Comparison of ENCODE assay signal across 8 cellular contexts in the genomic region with DNA sequence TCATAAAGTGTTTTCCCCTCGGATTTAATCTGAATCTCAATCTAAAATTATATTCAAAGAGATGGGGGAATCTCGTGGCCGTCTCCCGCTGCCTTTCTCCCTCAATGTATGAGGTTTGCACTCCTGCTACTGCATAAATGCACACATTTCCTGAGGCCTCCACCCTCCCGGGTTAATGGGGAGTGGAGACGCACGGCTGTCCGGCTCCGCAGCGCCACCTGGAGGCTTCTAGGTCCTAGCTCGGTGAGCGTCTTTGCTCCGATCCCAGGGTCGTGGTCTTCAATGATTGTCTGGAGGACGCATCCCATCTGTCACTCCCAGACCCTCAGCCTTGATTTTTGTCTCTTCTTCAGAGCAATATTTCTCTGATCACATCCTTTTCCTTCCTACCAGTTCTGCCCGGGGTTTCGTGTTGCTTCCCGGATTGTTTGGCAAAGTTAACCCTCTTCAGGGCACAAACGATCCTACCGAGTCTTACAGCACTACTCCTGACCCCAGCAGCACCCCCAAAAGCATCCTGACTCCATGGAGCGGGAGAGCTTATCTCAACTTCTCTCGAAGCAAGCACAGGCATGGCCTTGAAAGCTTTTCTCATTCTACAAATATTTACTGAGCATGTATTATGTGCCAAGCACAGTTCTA. TPM values are rescaled to one million over a fixed set of nuclear protein-coding genes. Genes with fewer than 3 reads are reported as not detected.
DNase-seq lines count a peak whose midpoint lies in the region; ATAC-seq, FAIRE-seq and TF ChIP-seq lines count a peak whose summit lies in the region.

A gene (minus strand): TSS at position 110 of the 642 bp plus-strand sequence. CDS start 516 bp downstream, outside the sequence.

- H3K9me3 ChIP-seq in A549 (no peaks in the 10 kb centered on the region), mesenchymal stem cell (ENCODE audit: control insufficient read depth, low read length) (no peaks in the 10 kb centered on the region)
- H3K9me3 ChIP-seq in effector memory CD4-positive, alpha-beta T cell (ENCODE audit: control insufficient read depth, low read length) = no peaks in the 10 kb centered on the region

- CTCF ChIA-PET in A549 (lab: Yijun Ruan, JAX) = interaction anchor here (0.8 to 16.5 kb wide), 39 partner anchors 8 to 717 kb away, joined by 3 to 424 read pairs (median 4); no protein-coding TSS in a partner anchor
- CTCF ChIA-PET in activated CD4-positive, alpha-beta memory T cell treated with anti-CD3 and anti-CD28 coated beads, Interleukin-2, amount 10 ng/mL, durations not matched to agents 7 days and 5 days (lab: Charles Lee) = interaction anchor here (0.7 to 2.5 kb wide), 23 partner anchors 8 to 303 kb away, joined by 3 to 20 read pairs (median 5); no protein-coding TSS in a partner anchor

- H2BK12ac ChIP-seq in mesenchymal stem cell (ENCODE audit: low read length in 2 of 2) = no peak within 1 kb of the TSS

- peak within 1 kb of the TSS; percentile 32 to 64; a peak in 4 of 6 replicates for H3K27ac ChIP-seq in A549
- H3K27ac ChIP-seq in effector memory CD4-positive, alpha-beta T cell (ENCODE audit: insufficient read depth, low read length, poor library complexity, severe bottlenecking) = no peak within 1 kb of the TSS
- no peak within 1 kb of the TSS for H3K27ac ChIP-seq in mesenchymal stem cell (ENCODE audit: low read length, poor library complexity, severe bottlenecking)

- H3K18ac ChIP-seq in mesenchymal stem cell (ENCODE audit: low read depth in 1 of 2, low read length in 2 of 2) = no peak within 1 kb of the TSS

- H3K4me3 Mint-ChIP-seq in activated CD4-positive, alpha-beta memory T cell treated with anti-CD3 and anti-CD28 coated beads, Interleukin-2, amount 10 ng/mL, durations not matched to agents 7 days and 5 days = no peak within 1 kb of the TSS

- no peak within 1 kb of the TSS for H2BK5ac ChIP-seq in mesenchymal stem cell (ENCODE audit: low read depth, low read length, poor library complexity, severe bottlenecking)

- no peak for TF ChIP-seq POLR2A in A549 (IDR thresholded peaks at IDR 0.05; ENCODE audit: low read length)

- H2AFZ ChIP-seq in mesenchymal stem cell (ENCODE audit: low read depth, low read length) = no peak within 1 kb of the TSS

- TF ChIP-seq RAD21 in A549 (conservative IDR thresholded peaks at IDR 0.05 in 1 of 2, IDR thresholded peaks at IDR 0.05 in 1 of 2) = peak; percentile 69 to 79

- no peak for FAIRE-seq in A549 (lab: Jason Lieb, UNC)

- ATAC-seq in A549 (peak; percentile 60 to 86), GM18519 (IDR thresholded peaks at IDR 0.05; ENCODE audit: low FRiP score, unreplicated experiment) (peak; percentile 63), HG03469 (IDR thresholded peaks at IDR 0.05; ENCODE audit: unreplicated experiment) (peak; percentile 61)

- H3K14ac ChIP-seq in mesenchymal stem cell (ENCODE audit: low read length in 2 of 2) = no peak within 1 kb of the TSS

- H3K4me1 ChIP-seq in A549 (peaks cover 4% of the 10 kb centered on the region; the same call in 1 of the 3 replicates), mesenchymal stem cell (ENCODE audit: control insufficient read depth, insufficient read depth, low read depth, low read length) (peaks cover 20% of the 10 kb centered on the region)
- peaks cover 11% of the 10 kb centered on the region for H3K4me1 ChIP-seq in effector memory CD4-positive, alpha-beta T cell (ENCODE audit: control insufficient read depth, insufficient read depth, low read length, poor library complexity, severe bottlenecking)

- TF ChIP-seq CTCF in A549 (IDR thresholded peaks at IDR 0.05) = peak; percentile 90

- peaks cover 12% of the 10 kb centered on the region for H3K4me1 Mint-ChIP-seq in activated CD4-positive, alpha-beta memory T cell treated with anti-CD3 and anti-CD28 coated beads, Interleukin-2, amount 10 ng/mL, durations not matched to agents 7 days and 5 days

- peaks cover 70% of the 10 kb centered on the region for H3K27me3 Mint-ChIP-seq in activated CD4-positive, alpha-beta memory T cell treated with anti-CD3 and anti-CD28 coated beads, Interleukin-2, amount 10 ng/mL, durations not matched to agents 7 days and 5 days

- H3K23ac ChIP-seq in mesenchymal stem cell (ENCODE audit: low read length in 2 of 2) = no peak within 1 kb of the TSS

- H3K9me3 Mint-ChIP-seq in activated CD4-positive, alpha-beta memory T cell treated with anti-CD3 and anti-CD28 coated beads, Interleukin-2, amount 10 ng/mL, durations not matched to agents 7 days and 5 days = no peaks in the 10 kb centered on the region

- H2AK5ac ChIP-seq in mesenchymal stem cell (ENCODE audit: low read length, severe bottlenecking) = no peak within 1 kb of the TSS

- H3K27me3 ChIP-seq in effector memory CD4-positive, alpha-beta T cell (replicated peaks; ENCODE audit: control insufficient read depth, insufficient read depth, low read length, poor library complexity, severe bottlenecking) = peaks cover 21% of the 10 kb centered on the region
- peaks cover 83 to 85% of the 10 kb centered on the region in 2 experiments for H3K27me3 ChIP-seq in mesenchymal stem cell (ENCODE audit: control insufficient read depth in 1 of 2, insufficient read depth in 1 of 2, low read length in 2 of 2)

- peak within 1 kb of the TSS; percentile 66 for H3K4me3 ChIP-seq in A549
- peak within 1 kb of the TSS; percentile 44 for H3K4me3 ChIP-seq in effector memory CD4-positive, alpha-beta T cell (ENCODE audit: insufficient read depth, low read depth, low read length, poor library complexity, severe bottlenecking)
- peak within 1 kb of the TSS; percentile 49 to 70 for H3K4me3 ChIP-seq in mesenchymal stem cell (ENCODE audit: insufficient read depth in 1 of 2, low read depth in 1 of 2, low read length in 2 of 2)

- 2% methylated on average over 22 of the region's 22 CpGs for WGBS in A549 (ENCODE audit: missing lambda C conversion rate)
- WGBS in mesenchymal stem cell = 9% methylated on average over 22 of the region's 22 CpGs

- no peak within 1 kb of the TSS for H4K91ac ChIP-seq in mesenchymal stem cell (ENCODE audit: low read length)

- H2BK15ac ChIP-seq in mesenchymal stem cell (ENCODE audit: low read depth, poor library complexity, severe bottlenecking) = no peak within 1 kb of the TSS

- TF ChIP-seq EP300 in A549 (IDR thresholded peaks at IDR 0.05) = no peak

- DNase-seq in A549 (ENCODE audit: low read depth in 1 of 2, low spot score in 1 of 2) = peak; percentile 74 to 98
- DNase-seq in NCI-H69 (lab: John Stamatoyannopoulos, UW) = peak; percentile 96
- DNase-seq in activated CD4-positive, alpha-beta memory T cell treated with anti-CD3 and anti-CD28 coated beads, Interleukin-2, amount 10 ng/mL, durations not matched to agents 7 days and 5 days = peak; percentile 75
- DNase-seq in effector memory CD4-positive, alpha-beta T cell = peak; percentile 9 to 36 (median 25)
- peak; percentile 68 for DNase-seq in mesenchymal stem cell
- peak; percentile 61 for DNase-seq in stimulated activated CD8-positive, alpha-beta memory T cell treated with anti-CD3 and anti-CD28 coated beads, Interleukin-12 subunit alpha, Interleukin-12 subunit beta, amount 100 ng/mL, for 1 hour (ENCODE audit: low read depth)

- no peak within 1 kb of the TSS for H3K27ac Mint-ChIP-seq in activated CD4-positive, alpha-beta memory T cell treated with anti-CD3 and anti-CD28 coated beads, Interleukin-2, amount 10 ng/mL, durations not matched to agents 7 days and 5 days

- no peak within 1 kb of the TSS for H2BK120ac ChIP-seq in mesenchymal stem cell (ENCODE audit: low read depth, low read length)

- peak within 1 kb of the TSS; percentile 100 for H3K4me2 ChIP-seq in A549
- peak within 1 kb of the TSS; percentile 80 for H3K4me2 ChIP-seq in mesenchymal stem cell (ENCODE audit: low read length, poor library complexity, severe bottlenecking)

- POLR2A ChIA-PET in A549 (lab: Yijun Ruan, JAX) = interaction anchor here (1.0 kb wide), 1 partner anchor 29 kb away, joined by 4 read pairs; no protein-coding TSS in a partner anchor
- POLR2A ChIA-PET in activated CD4-positive, alpha-beta memory T cell treated with anti-CD3 and anti-CD28 coated beads, Interleukin-2, amount 10 ng/mL, durations not matched to agents 7 days and 5 days (lab: Charles Lee) = no interaction called here

- H3K79me1 ChIP-seq in mesenchymal stem cell (replicated peaks; ENCODE audit: low read length, poor library complexity, severe bottlenecking) = no peaks in the 10 kb centered on the region

- H3K9ac ChIP-seq in mesenchymal stem cell (ENCODE audit: low read length) = peak within 1 kb of the TSS; percentile 41

- no peaks in the 10 kb centered on the region for H3K36me3 ChIP-seq in effector memory CD4-positive, alpha-beta T cell (ENCODE audit: control insufficient read depth, insufficient read depth, low read length)
- no peaks in the 10 kb centered on the region for H3K36me3 ChIP-seq in mesenchymal stem cell (ENCODE audit: control insufficient read depth in 1 of 2, insufficient read depth in 2 of 2, low read depth in 1 of 2, low read length in 2 of 2)

- H4K8ac ChIP-seq in mesenchymal stem cell (ENCODE audit: low read length) = no peak within 1 kb of the TSS

- H3K36me3 Mint-ChIP-seq in activated CD4-positive, alpha-beta memory T cell treated with anti-CD3 and anti-CD28 coated beads, Interleukin-2, amount 10 ng/mL, durations not matched to agents 7 days and 5 days (ENCODE audit: low read depth) = no peaks in the 10 kb centered on the region

- no peak within 1 kb of the TSS for H3K4ac ChIP-seq in mesenchymal stem cell (ENCODE audit: low read depth in 1 of 2, low read length in 2 of 2)

TF ChIP-seq in A549, 52 proteins besides CTCF, POLR2A, EP300 and RAD21:
- peak; percentile 87 for TF ChIP-seq SMC3 (IDR thresholded peaks at IDR 0.05)
- TF ChIP-seq ZNF302 (CRISPR knock-in tag; IDR thresholded peaks at IDR 0.05) = no peak

RNA-seq across cellular contexts. Expression of the gene that starts here (rescaled TPM):
- 0.18 and 1.3 TPM in 2 replicates for polyA plus RNA-seq in A549 (2011; rRNA removed)
- 0.99 and 1.2 TPM in 2 replicates for polyA plus RNA-seq in A549 (2012; cell fraction: cytosol; rRNA removed)
- polyA plus RNA-seq in A549 (2012; cell fraction: nucleus; rRNA removed) = 1.3 and 1.4 TPM in 2 replicates
- 1.1 to 3.1 TPM (median 2.7 TPM) in 3 replicates for polyA plus RNA-seq in A549 (2017; fragmentation: RNase III; extraction: RNeasy Plus Mini Kit Qiagen cat#74134 plus additional on column Dnase treatment)
- polyA minus RNA-seq in A549 (2011; rRNA and poly(A)+ RNA removed) = 0.83 TPM in 1 of 2 replicates, not detected in the other
- total RNA-seq in activated CD4-positive, alpha-beta memory T cell treated with anti-CD3 and anti-CD28 coated beads, Interleukin-2, amount 10 ng/mL, durations not matched to agents 7 days and 5 days = not detected
- not detected for polyA plus RNA-seq in mesenchymal stem cell (2013, experiment 1 of 2)
- not detected for polyA plus RNA-seq in mesenchymal stem cell (2013, experiment 2 of 2)

Comparison
In these comparisons a context has a peak if more than half of its experiments do, and no peak if none do; other contexts are left out.
1. Peak in DNase-seq in activated CD4-positive, alpha-beta memory T cell treated with anti-CD3 and anti-CD28 coated beads, Interleukin-2, amount 10 ng/mL, durations not matched to agents 7 days and 5 days; RNA of the gene not detected or under 1 TPM.
2. DNase-seq: peak in every context shown above with its lines; median percentile 96 in NCI-H69; 86 in A549; 75 in activated CD4-positive, alpha-beta memory T cell treated with anti-CD3 and anti-CD28 coated beads, Interleukin-2, amount 10 ng/mL, durations not matched to agents 7 days and 5 days; 68 in mesenchymal stem cell; 61 in stimulated activated CD8-positive, alpha-beta memory T cell treated with anti-CD3 and anti-CD28 coated beads, Interleukin-12 subunit alpha, Interleukin-12 subunit beta, amount 100 ng/mL, for 1 hour; 25 in effector memory CD4-positive, alpha-beta T cell.
3. H3K27ac ChIP-seq: peak in A549 (2 of 2); none in effector memory CD4-positive, alpha-beta T cell (single experiment) and mesenchymal stem cell (single experiment).
4. Peak in every context shown above with its lines, with median percentiles within 50 percentile points of each other: ATAC-seq and H3K4me3 ChIP-seq.